In the genomic region with DNA sequence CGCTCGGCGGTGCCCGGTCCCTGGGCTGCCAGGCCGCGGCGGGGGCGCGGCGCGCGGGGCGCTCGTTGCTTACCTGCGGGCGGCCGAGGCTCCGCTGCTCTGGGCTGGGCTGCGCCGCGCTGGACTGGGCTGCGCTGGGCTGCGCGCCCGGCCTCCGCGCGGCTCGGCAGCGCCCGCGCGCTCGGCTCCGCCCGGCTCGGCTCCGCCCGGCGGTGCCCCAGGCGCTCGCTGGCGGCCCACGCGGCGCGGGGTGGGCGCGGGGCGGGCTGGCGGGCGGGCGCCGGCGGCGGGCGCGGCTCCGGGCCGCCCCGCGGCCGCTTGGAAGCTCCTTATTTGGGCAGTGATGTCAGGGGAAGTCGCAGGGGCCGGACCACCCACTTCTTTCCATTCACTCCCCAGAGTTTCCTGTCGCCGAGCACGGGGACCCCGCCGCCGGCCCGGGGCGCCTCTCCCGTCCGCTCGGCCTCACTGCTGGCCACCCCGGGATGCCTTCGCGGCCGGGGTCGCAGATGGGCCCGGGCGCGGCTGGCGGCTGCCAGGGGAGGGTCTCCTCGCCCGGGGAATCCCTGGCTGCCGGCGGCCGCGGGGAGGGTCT, we compare ENCODE assay signal across 8 cellular contexts.
DNase-seq lines count a peak whose midpoint lies in the region; ATAC-seq and TF ChIP-seq lines count a peak whose summit lies in the region.

No MANE protein-coding gene starts in this region.

- DNase-seq in ACHN (peak; percentile 43), RKO (ENCODE audit: low spot score) (peak; percentile 79), head of caudate nucleus (peak in 40 of 42 donors; percentile 33 to 84 (median 65)), pons (ENCODE audit: low spot score) (peak; percentile 67), transverse colon (peak; percentile 67)
- DNase-seq in activated naive CD4-positive, alpha-beta T cell (lab: John Stamatoyannopoulos, UW), result peak; percentile 13 to 39 (median 28)

- peaks cover 6 to 21% (median 12%) of the 10 kb centered on the region in 4 donors for H3K4me1 ChIP-seq in transverse colon

- TF ChIP-seq CTCF in transverse colon (IDR thresholded peaks at IDR 0.05), result no peak

- 0% methylated on average over 58 of the region's 91 CpGs; no CpG with 5 or more reads in 1 of the 2 donors for WGBS in transverse colon (ENCODE audit: low coverage in 1 of 2), 2 donors

- no peak for TF ChIP-seq POLR2A in transverse colon (IDR thresholded peaks at IDR 0.05)

- no peaks in the 10 kb centered on the region for H3K36me3 ChIP-seq in transverse colon

- no peaks in the 10 kb centered on the region for H3K9me3 ChIP-seq in transverse colon

- in situ Hi-C loops in ACHN (cut with HindIII; ENCODE audit: low pct_ligation_motif_present, low pct_unique_long_range_greater_than_20kb, low sequenced_read_pairs) (no loop called here), transverse colon (cut with MboI; ENCODE audit: low pct_ligation_motif_present in 1 of 4, low pct_unique_long_range_greater_than_20kb in 1 of 4, low sequenced_read_pairs in 3 of 4) (no loop called here)

- no peak for TF ChIP-seq EP300 in transverse colon (IDR thresholded peaks at IDR 0.05; ENCODE audit: low read depth)

- peaks cover 18% of the 10 kb centered on the region for H3K27me3 ChIP-seq in transverse colon

- intact Hi-C loops in head of caudate nucleus (cut with DNase I) (loop anchor here (5.0 kb wide), 1 partner anchor 90 kb away; no protein-coding TSS in a partner anchor), transverse colon (cut with DNase I; ENCODE audit: low total_unique reads) (no loop called here)

- peak overlapping the region; percentile 83 to 92 (median 88) for H3K27ac ChIP-seq in transverse colon

- ATAC-seq in GM18861 (IDR thresholded peaks at IDR 0.05; ENCODE audit: unreplicated experiment) (peak; percentile 53), HG03095 (IDR thresholded peaks at IDR 0.05; ENCODE audit: unreplicated experiment) (peak; percentile 57)

- peak overlapping the region; percentile 53 to 65 (median 57) for H3K4me3 ChIP-seq in transverse colon

Comparison
In these comparisons a context has a peak if more than half of its experiments do, and no peak if none do; other contexts are left out.
1. Peak in every context shown above with its lines: DNase-seq, ATAC-seq, H3K4me3 ChIP-seq and H3K27ac ChIP-seq.
2. DNase-seq: peak in every context shown above with its lines; median percentile 79 in RKO; 67 in pons; 67 in transverse colon; 65 in head of caudate nucleus; 43 in ACHN; 28 in activated naive CD4-positive, alpha-beta T cell.